In genomic region chr7:12731214-12731656, GRCh38 we compare ENCODE assay signal across 10 cellular contexts. TPM values are rescaled to one million over a fixed set of nuclear protein-coding genes. Genes with fewer than 3 reads are reported as not detected.
DNase-seq lines count a peak whose midpoint lies in the region; ATAC-seq and TF ChIP-seq lines count a peak whose summit lies in the region.
"Had no signal": no experiment of that assay in that cellular context is flagged by ENCODE, and none has a peak within 500 bp of the region (broad histone marks: within the 10 kb centered on the region; RNA-seq: fewer than 3 reads in every experiment).

No MANE protein-coding gene starts in this region.

- H3K4me3 Mint-ChIP-seq in activated T-helper 17 cell treated with anti-CD3 and anti-CD28 coated beads, Interleukin-2, amount 50 U/mL, for 72 hours: peak overlapping the region; percentile 7

- H3K9me3 ChIP-seq in suprapubic skin (no peaks in the 10 kb centered on the region), Peyer's patch (no peaks in the 10 kb centered on the region)

- H3K27ac ChIP-seq in suprapubic skin: no peak overlapping the region
- no peak overlapping the region for H3K27ac ChIP-seq in Peyer's patch

- no peaks in the 10 kb centered on the region for H3K36me3 Mint-ChIP-seq in activated T-helper 17 cell treated with anti-CD3 and anti-CD28 coated beads, Interleukin-2, amount 50 U/mL, for 72 hours (ENCODE audit: low read depth)

- TF ChIP-seq CTCF in GM13976 (IDR thresholded peaks at IDR 0.05; ENCODE audit: borderline replicate concordance, control extremely low read depth, extremely low read depth, insufficient read depth, missing control alignments) (no peak), suprapubic skin (IDR thresholded peaks at IDR 0.05) (no peak), Peyer's patch (IDR thresholded peaks at IDR 0.05) (peak in 1 of 6 experiments; percentile 15)

- ATAC-seq in activated T-helper 17 cell treated with anti-CD3 and anti-CD28 coated beads, Interleukin-2, amount 50 U/mL, for 72 hours (replicated peaks): peak; percentile 57

- TF ChIP-seq POLR2A in suprapubic skin (IDR thresholded peaks at IDR 0.05) (no peak), Peyer's patch (IDR thresholded peaks at IDR 0.05) (no peak)

- H3K27me3 Mint-ChIP-seq in activated T-helper 17 cell treated with anti-CD3 and anti-CD28 coated beads, Interleukin-2, amount 50 U/mL, for 72 hours: no peaks in the 10 kb centered on the region

- 96% methylated on average over 1 of the region's 1 CpG for WGBS in suprapubic skin

- peaks cover 23% of the 10 kb centered on the region for H3K4me1 ChIP-seq in suprapubic skin
- H3K4me1 ChIP-seq in Peyer's patch: peaks cover 0 to 8% (median 3%) of the 10 kb centered on the region in 4 donors

- H3K36me3 ChIP-seq in suprapubic skin (no peaks in the 10 kb centered on the region), Peyer's patch (no peaks in the 10 kb centered on the region)

- TF ChIP-seq EP300 in suprapubic skin (IDR thresholded peaks at IDR 0.05): no peak

- no peak overlapping the region for H3K27ac Mint-ChIP-seq in activated T-helper 17 cell treated with anti-CD3 and anti-CD28 coated beads, Interleukin-2, amount 50 U/mL, for 72 hours

- H3K4me1 Mint-ChIP-seq in activated T-helper 17 cell treated with anti-CD3 and anti-CD28 coated beads, Interleukin-2, amount 50 U/mL, for 72 hours: peaks cover 9% of the 10 kb centered on the region

- H3K9me3 Mint-ChIP-seq in activated T-helper 17 cell treated with anti-CD3 and anti-CD28 coated beads, Interleukin-2, amount 50 U/mL, for 72 hours: no peaks in the 10 kb centered on the region

- in situ Hi-C loops in GM13976 (cut with MboI; ENCODE audit: low sequenced_read_pairs, unreplicated experiment): no loop called here

- H3K4me3 ChIP-seq in suprapubic skin (no peak overlapping the region), Peyer's patch (no peak overlapping the region)

- H3K27me3 ChIP-seq in suprapubic skin (no peaks in the 10 kb centered on the region), Peyer's patch (no peaks in the 10 kb centered on the region)

- DNase-seq in DMS 273 (lab: John Stamatoyannopoulos, UW; ENCODE audit: unreplicated experiment) (peak; percentile 18), HPDE6-E6E7 (ENCODE audit: extremely low spot score) (peak; percentile 34), iris pigment epithelial cell (ENCODE audit: low read depth) (peak; percentile 70), GM13976 (ENCODE audit: low spot score) (no peak), MV-4-11 (lab: John Stamatoyannopoulos, UW) (no peak), suprapubic skin (ENCODE audit: low spot score in 2 of 2) (no peak), Peyer's patch (no peak)
- DNase-seq: effector CD8-positive, alpha-beta T cell; T-helper 9 cell had no signal

RNA-seq across cellular contexts. Expression of gene ARL4A, which starts 43.8 kb away (rescaled TPM):
- total RNA-seq in activated T-helper 17 cell treated with anti-CD3 and anti-CD28 coated beads, Interleukin-2, amount 50 U/mL, for 72 hours: 10 to 100 TPM; 12.4 to 17.0 TPM
- total RNA-seq in suprapubic skin (100 to 1,000 TPM in 3 of 4 donors, 10 to 100 TPM in 1; 98.1 to 116 (median 112) TPM), Peyer's patch (100 to 1,000 TPM in 2 of 4 donors, 10 to 100 TPM in 2; 35.5 to 112 (median 85.6) TPM)

Comparison
In these comparisons a context has a peak if more than half of its experiments do, and no peak if none do; other contexts are left out.
1. DNase-seq: peak in DMS 273 (single experiment), HPDE6-E6E7 (single experiment) and iris pigment epithelial cell (single experiment); none in GM13976 (single experiment), MV-4-11 (single experiment), suprapubic skin (0 of 2) and Peyer's patch (0 of 3).